In the genomic region with DNA sequence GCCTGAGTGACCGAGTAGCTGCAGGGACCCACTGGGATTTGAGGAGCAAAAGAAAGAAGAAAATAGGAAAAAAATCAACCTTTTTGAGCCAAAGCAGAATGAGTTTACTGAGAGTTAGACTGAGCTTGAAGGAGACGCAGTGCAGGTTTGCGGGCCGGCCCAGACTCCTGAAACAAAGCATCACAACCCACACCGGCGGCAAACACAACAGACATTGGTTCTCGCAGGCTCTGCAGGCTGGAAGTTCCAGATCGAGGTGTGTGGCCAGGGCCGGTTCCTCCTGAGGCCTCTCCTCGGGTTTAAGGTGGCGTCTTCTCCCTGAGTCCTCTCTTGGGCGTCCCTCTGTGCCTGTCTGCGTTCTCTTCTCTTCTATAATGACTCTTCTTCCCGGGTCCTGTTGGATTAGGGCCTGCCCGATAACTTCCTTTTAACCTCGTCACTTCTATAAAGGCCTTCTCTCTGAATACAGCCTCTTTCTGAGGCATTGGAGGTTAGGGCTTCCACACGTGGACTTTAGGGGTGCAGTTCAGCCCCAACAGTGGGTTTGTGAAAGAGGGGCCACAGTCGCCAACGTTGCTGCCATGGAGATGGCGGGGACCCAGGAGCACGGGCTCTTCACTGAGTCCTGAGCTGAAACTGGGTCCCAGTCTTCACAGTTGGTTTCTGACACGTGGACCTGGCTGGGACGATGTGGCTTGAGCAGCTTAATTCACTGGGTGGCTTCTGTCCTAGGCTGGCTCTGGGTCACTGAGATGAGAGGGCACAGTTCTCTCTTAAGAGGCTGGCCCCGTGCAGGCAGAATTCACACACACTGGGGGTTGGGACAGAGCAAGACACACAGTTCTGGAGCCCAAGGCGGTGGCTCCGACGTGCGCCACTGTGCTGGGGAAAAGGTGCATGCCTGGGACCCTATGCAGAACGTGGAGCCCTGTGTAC, we compare ENCODE assay signal across 21 cellular contexts.
DNase-seq lines count a peak whose midpoint lies in the region; ATAC-seq and TF ChIP-seq lines count a peak whose summit lies in the region.
"Had no signal": no experiment of that assay in that cellular context is flagged by ENCODE, and none has a peak within 500 bp of the region (broad histone marks: within the 10 kb centered on the region; RNA-seq: fewer than 3 reads in every experiment).

No MANE protein-coding gene starts in this region.

- 90 to 94% methylated on average over 23 to 29 of the region's 29 CpGs for WGBS in endodermal cell (ENCODE audit: insufficient coverage in 1 of 2, insufficient read length in 1 of 2), 2 experiments
- WGBS in neuronal stem cell (ENCODE audit: extremely low coverage in 2 of 2, insufficient read length in 2 of 2, insufficient replicate concordance in 1 of 2), 2 donors, result no CpG with 5 or more reads among the region's 29 CpGs

- POLR2A ChIA-PET in WTC11 (lab: Charles Lee), result no interaction called here

- H2BK120ac ChIP-seq in neuronal stem cell (ENCODE audit: low read depth, low read length), result no peak overlapping the region

- no peaks in the 10 kb centered on the region for H3K36me3 ChIP-seq in right atrium auricular region
- H3K36me3 ChIP-seq in endodermal cell (ENCODE audit: control insufficient read depth, insufficient read depth, low read length), result no peaks in the 10 kb centered on the region
- H3K36me3 ChIP-seq in neuronal stem cell (replicated peaks in 1 of 2; ENCODE audit: control insufficient read depth in 2 of 2, insufficient read depth in 2 of 2, low read length in 2 of 2), result no peaks in the 10 kb centered on the region

- H3K4me1 ChIP-seq in right atrium auricular region (no peaks in the 10 kb centered on the region), endodermal cell (ENCODE audit: control insufficient read depth, insufficient read depth, low read length) (no peaks in the 10 kb centered on the region), neuronal stem cell (ENCODE audit: control insufficient read depth in 2 of 2, insufficient read depth in 1 of 2, low read depth in 1 of 2, low read length in 2 of 2) (no peaks in the 10 kb centered on the region)

- no peak overlapping the region for H3K14ac ChIP-seq in neuronal stem cell (ENCODE audit: low read length)

- H2BK5ac ChIP-seq in neuronal stem cell (ENCODE audit: low read length), result no peak overlapping the region

- DNase-seq in right atrium auricular region (ENCODE audit: low spot score) (peak; percentile 40), left ventricle myocardium superior (no peak), endodermal cell (peak; percentile 33), neuronal stem cell (ENCODE audit: low spot score) (no peak), NCI-H510A treated with DMSO at 0.1 percent for 48 hours (lab: John Stamatoyannopoulos, UW) (no peak), WTC11 (ENCODE audit: low spot score) (no peak)
- no peak for DNase-seq in stimulated activated CD4-positive, alpha-beta T cell treated with anti-CD3 and anti-CD28 coated beads, Interleukin-12 subunit alpha, Interleukin-12 subunit beta, amount 100 ng/mL, for 4 hours
- DNase-seq: CD4-positive, CD25-positive, alpha-beta regulatory T cell; EL; GF-D8; GOT3; IMR-90; NCI-H1105 treated with DMSO at 0.1 percent for 48 hours; NCI-H2029 treated with DMSO at 0.1 percent for 48 hours; NCI-H2171; NCI-H345; NCI-H524 treated with DMSO at 0.1 percent for 48 hours; NCI-H82 had no signal

- intact Hi-C loops in left ventricle myocardium superior (cut with micrococcal nuclease), result no loop called here

- H3K27me3 Mint-ChIP-seq in endodermal cell (ENCODE audit: insufficient read depth), result no peaks in the 10 kb centered on the region
- H3K27me3 Mint-ChIP-seq in WTC11 (ENCODE audit: low read depth), result no peaks in the 10 kb centered on the region; the same call in 1 of the 2 replicates
- H3K27me3 Mint-ChIP-seq: CD4-positive, CD25-positive, alpha-beta regulatory T cell had no signal

- H3K4me3 ChIP-seq in right atrium auricular region (no peak overlapping the region), endodermal cell (ENCODE audit: low read length) (no peak overlapping the region), neuronal stem cell (ENCODE audit: low read length in 2 of 2) (no peak overlapping the region)

- H4K91ac ChIP-seq in neuronal stem cell (ENCODE audit: low read depth, low read length, poor library complexity), result no peak overlapping the region

- H3K4me1 Mint-ChIP-seq in endodermal cell, result no peaks in the 10 kb centered on the region
- H3K4me1 Mint-ChIP-seq in WTC11, result peaks cover 22% of the 10 kb centered on the region
- H3K4me1 Mint-ChIP-seq: CD4-positive, CD25-positive, alpha-beta regulatory T cell had no signal

- H3K9me3 Mint-ChIP-seq in endodermal cell (peaks cover 18% of the 10 kb centered on the region), WTC11 (peaks cover 22% of the 10 kb centered on the region)

- H3K18ac ChIP-seq in neuronal stem cell (ENCODE audit: low read length), result peak overlapping the region; percentile 42

- H2BK12ac ChIP-seq in neuronal stem cell (ENCODE audit: low read length), result no peak overlapping the region

- peak overlapping the region; percentile 89 for H3K23ac ChIP-seq in neuronal stem cell (ENCODE audit: low read depth, low read length, poor library complexity)

- no peak overlapping the region for H2BK15ac ChIP-seq in neuronal stem cell (ENCODE audit: low read length)

- CTCF ChIA-PET in WTC11 (lab: Charles Lee), result interaction anchor here (1.1 kb wide), 1 partner anchor 17 kb away, joined by 3 read pairs; no protein-coding TSS in a partner anchor

- no peak overlapping the region for H2AFZ ChIP-seq in neuronal stem cell (ENCODE audit: low read length)

- no peak overlapping the region for H3K27ac ChIP-seq in right atrium auricular region
- H3K27ac ChIP-seq in endodermal cell (ENCODE audit: low read depth, low read length), result no peak overlapping the region
- no peak overlapping the region for H3K27ac ChIP-seq in neuronal stem cell (replicated peaks; ENCODE audit: low read length)
- H3K27ac ChIP-seq: KMS-11 had no signal

- no peak overlapping the region for H4K8ac ChIP-seq in neuronal stem cell (ENCODE audit: low read depth, low read length)

- H3K4ac ChIP-seq in neuronal stem cell (ENCODE audit: low read length), result no peak overlapping the region

- H3K27ac Mint-ChIP-seq in endodermal cell (no peak overlapping the region), WTC11 (no peak overlapping the region)
- H3K27ac Mint-ChIP-seq: CD4-positive, CD25-positive, alpha-beta regulatory T cell had no signal

- ATAC-seq in left ventricle myocardium superior, result no peak
- no peak for ATAC-seq in WTC11
- ATAC-seq: HCT116, Panc1 had no signal

- H3K9me3 ChIP-seq in right atrium auricular region, result peaks cover 0 to 18% of the 10 kb centered on the region in 2 donors
- peaks cover 11% of the 10 kb centered on the region for H3K9me3 ChIP-seq in endodermal cell (ENCODE audit: control insufficient read depth, low read length)
- peaks cover 4 to 6% of the 10 kb centered on the region in 2 donors for H3K9me3 ChIP-seq in neuronal stem cell (replicated peaks in 1 of 2; ENCODE audit: control insufficient read depth in 2 of 2, insufficient read depth in 1 of 2, low read depth in 1 of 2, low read length in 2 of 2)

- H3K9ac ChIP-seq in endodermal cell (ENCODE audit: extremely low read depth, low read length, poor library complexity, severe bottlenecking) (no peak overlapping the region), neuronal stem cell (ENCODE audit: low read depth, low read length, poor library complexity) (peak overlapping the region; percentile 3)
- H3K9ac ChIP-seq: KMS-11 had no signal

- H3K27me3 ChIP-seq in right atrium auricular region (no peaks in the 10 kb centered on the region), endodermal cell (ENCODE audit: control insufficient read depth, insufficient read depth, low read length, poor library complexity, severe bottlenecking) (no peaks in the 10 kb centered on the region), neuronal stem cell (ENCODE audit: control insufficient read depth in 3 of 3, insufficient read depth in 3 of 3, low read depth in 1 of 3, low read length in 3 of 3) (no peaks in the 10 kb centered on the region)

- no peaks in the 10 kb centered on the region for H3K36me3 Mint-ChIP-seq in endodermal cell (ENCODE audit: low read depth)
- peaks cover 5% of the 10 kb centered on the region; the same call in 1 of the 2 replicates for H3K36me3 Mint-ChIP-seq in WTC11
- H3K36me3 Mint-ChIP-seq: CD4-positive, CD25-positive, alpha-beta regulatory T cell had no signal

- no peak overlapping the region for H2AK5ac ChIP-seq in neuronal stem cell (ENCODE audit: low read depth, low read length)

- H3K4me3 Mint-ChIP-seq in endodermal cell (no peak overlapping the region), WTC11 (no peak overlapping the region)
- H3K4me3 Mint-ChIP-seq: CD4-positive, CD25-positive, alpha-beta regulatory T cell had no signal

- no peak for TF ChIP-seq CTCF in right atrium auricular region (IDR thresholded peaks at IDR 0.05)
- no peak for TF ChIP-seq CTCF in endodermal cell (conservative IDR thresholded peaks at IDR 0.05)
- no peak for TF ChIP-seq CTCF in WTC11 (IDR thresholded peaks at IDR 0.05)

- no peak overlapping the region for H3K4me2 ChIP-seq in neuronal stem cell (ENCODE audit: insufficient read depth, low read length, poor library complexity, severe bottlenecking)
- H3K4me2 ChIP-seq: KMS-11 had no signal

- peaks cover 1% of the 10 kb centered on the region for H3K79me1 ChIP-seq in neuronal stem cell (ENCODE audit: low read depth, low read length)

TF ChIP-seq in WTC11, 78 proteins besides CTCF, POLR2A, EP300 and RAD21:
- TF ChIP-seq FOXK1 (CRISPR knock-in tag; IDR thresholded peaks at IDR 0.05), result no peak

Comparison
In these comparisons a context has a peak if more than half of its experiments do, and no peak if none do; other contexts are left out.
1. DNase-seq: peak in right atrium auricular region (single experiment) and endodermal cell (single experiment); none in left ventricle myocardium superior (single experiment), neuronal stem cell (single experiment), NCI-H510A treated with DMSO at 0.1 percent for 48 hours (single experiment), WTC11 (single experiment) and stimulated activated CD4-positive, alpha-beta T cell treated with anti-CD3 and anti-CD28 coated beads, Interleukin-12 subunit alpha, Interleukin-12 subunit beta, amount 100 ng/mL, for 4 hours (single experiment).